In genomic region chr3:170023165-170023564, GRCh38 we compare ENCODE assay signal across 18 cellular contexts.
"Had no signal": no experiment of that assay in that cellular context is flagged by ENCODE, and none has a peak within 500 bp of the region (broad histone marks: within the 10 kb centered on the region; RNA-seq: fewer than 3 reads in every experiment).

No MANE protein-coding gene starts in this region.

- H3K4me3 ChIP-seq: colonic mucosa, esophagus squamous epithelium, gastroesophageal sphincter, lower lobe of right lung, ovary, tibial artery, upper lobe of left lung, uterus had no signal

- DNase-seq: cerebellar nuclear complex; colonic mucosa; dermis blood vessel endothelial cell; esophagus squamous epithelium; foreskin fibroblast; glutamatergic neuron; lower lobe of right lung; naive thymus-derived CD4-positive, alpha-beta T cell; nephron progenitor cell; ovary; right cardiac atrium; stimulated activated CD4-positive, alpha-beta T cell treated with anti-CD3 and anti-CD28 coated beads, Interleukin-4, amount 100 ng/mL, for 1 hour; stimulated activated CD8-positive, alpha-beta memory T cell treated with anti-CD3 and anti-CD28 coated beads, Interleukin-4, amount 100 ng/mL, for 48 hours; stimulated activated naive CD8-positive, alpha-beta T cell treated with anti-CD3 and anti-CD28 coated beads, Interleukin-15, Interleukin-2, amounts not matched to agents 100 U/mL and 50 U/mL, for 24 hours; tibial artery; upper lobe of left lung; uterus had no signal

- H3K9me3 ChIP-seq: colonic mucosa, esophagus squamous epithelium, gastroesophageal sphincter, lower lobe of right lung, ovary, tibial artery, upper lobe of left lung, uterus had no signal

- H3K4me1 ChIP-seq: colonic mucosa, esophagus squamous epithelium, gastroesophageal sphincter, lower lobe of right lung, tibial artery, uterus had no signal

- H3K27ac ChIP-seq: colonic mucosa, esophagus squamous epithelium, gastroesophageal sphincter, lower lobe of right lung, ovary, tibial artery, upper lobe of left lung, uterus had no signal

- H3K27me3 ChIP-seq: colonic mucosa, esophagus squamous epithelium, gastroesophageal sphincter, ovary, tibial artery, upper lobe of left lung, uterus had no signal

- H3K36me3 ChIP-seq: colonic mucosa, esophagus squamous epithelium, gastroesophageal sphincter, lower lobe of right lung, ovary, tibial artery, upper lobe of left lung, uterus had no signal
